In genomic region chr12:132264086-132265010, GRCh38 we compare ENCODE assay signal across 32 cellular contexts.
"Had no signal": no experiment of that assay in that cellular context is flagged by ENCODE, and none has a peak within 500 bp of the region (broad histone marks: within the 10 kb centered on the region; RNA-seq: fewer than 3 reads in every experiment).

No MANE protein-coding gene starts in this region.

- H3K27ac ChIP-seq: ascending aorta, left ventricle myocardium inferior, neutrophil, ovary, sigmoid colon, thyroid gland, upper lobe of left lung, vagina, WERI-Rb-1 had no signal

- H3K4me1 ChIP-seq: ascending aorta, left ventricle myocardium inferior, sigmoid colon, upper lobe of left lung, vagina had no signal

- ATAC-seq: mucosa of descending colon; natural killer cell treated with Interleukin-12 subunit alpha and Interleukin-12 subunit beta and Interleukin-15 and Interleukin-18, amount 100 ng/mL, for 72 hours; stimulated activated effector memory CD8-positive, alpha-beta T cell treated with anti-CD3 and anti-CD28 coated beads, Interleukin-12 subunit alpha, Interleukin-12 subunit beta, amount 100 ng/mL, for 72 hours; stimulated activated naive CD8-positive, alpha-beta T cell treated with anti-CD3 and anti-CD28 coated beads, Interleukin-15, amount 100 ng/mL, for 72 hours; T-helper 17 cell had no signal

- H3K9me3 ChIP-seq: ascending aorta, left ventricle myocardium inferior, mucosa of descending colon, neutrophil, ovary, sigmoid colon, thyroid gland, upper lobe of left lung, vagina had no signal

- H3K36me3 ChIP-seq: ascending aorta, left ventricle myocardium inferior, neutrophil, ovary, sigmoid colon, upper lobe of left lung, vagina, WERI-Rb-1 had no signal

- DNase-seq: activated CD4-positive, alpha-beta memory T cell treated with anti-CD3 and anti-CD28 coated beads, Interleukin-2, amount 10 ng/mL, durations not matched to agents 7 days and 5 days; activated CD4-positive, alpha-beta T cell treated with anti-CD3 and anti-CD28 coated beads, Interleukin-2, amount 10 ng/mL, durations not matched to agents 7 days and 5 days; activated CD4-positive, CD25-positive, alpha-beta regulatory T cell treated with anti-CD3 and anti-CD28 coated beads, Interleukin-2, amount 50 U/mL, for 72 hours; activated CD8-positive, alpha-beta memory T cell treated with anti-CD3 and anti-CD28 coated beads, Interleukin-2, amount 50 U/mL, for 48 hours; activated gamma-delta T cell; activated naive CD4-positive, alpha-beta T cell treated with anti-CD3 and anti-CD28 coated beads, Interleukin-2, amount 10 ng/mL, durations not matched to agents 7 days and 5 days; activated naive CD8-positive, alpha-beta T cell treated with anti-CD3 and anti-CD28 coated beads, Interleukin-2, amount 10 ng/mL, durations not matched to agents 7 days and 5 days; activated T-cell treated with anti-CD3 and anti-CD28 coated beads, Interleukin-2, amount 50 U/mL, for 24 hours; dermis blood vessel endothelial cell; effector CD8-positive, alpha-beta T cell; glutamatergic neuron; hippocampal formation; left ventricle myocardium inferior; ovary; retina; sigmoid colon; small intestine; stimulated activated CD4-positive, alpha-beta T cell treated with anti-CD3 and anti-CD28 coated beads, Interleukin-4, amount 100 ng/mL, for 24 hours; stimulated activated naive CD8-positive, alpha-beta T cell treated with anti-CD3 and anti-CD28 coated beads, Interleukin-15, amount 100 ng/mL, for 72 hours; T-helper 17 cell; T1000; thyroid gland; WERI-Rb-1 had no signal

- H3K4me3 ChIP-seq: ascending aorta, left ventricle myocardium inferior, mucosa of descending colon, ovary, sigmoid colon, thyroid gland, upper lobe of left lung, vagina had no signal

- H3K27me3 ChIP-seq: ascending aorta, neutrophil, ovary, thyroid gland, upper lobe of left lung, vagina had no signal

- FAIRE-seq: colon, frontal cortex, small intestine had no signal
